9 cellular contexts compared by ENCODE assay signal in the genomic region with DNA sequence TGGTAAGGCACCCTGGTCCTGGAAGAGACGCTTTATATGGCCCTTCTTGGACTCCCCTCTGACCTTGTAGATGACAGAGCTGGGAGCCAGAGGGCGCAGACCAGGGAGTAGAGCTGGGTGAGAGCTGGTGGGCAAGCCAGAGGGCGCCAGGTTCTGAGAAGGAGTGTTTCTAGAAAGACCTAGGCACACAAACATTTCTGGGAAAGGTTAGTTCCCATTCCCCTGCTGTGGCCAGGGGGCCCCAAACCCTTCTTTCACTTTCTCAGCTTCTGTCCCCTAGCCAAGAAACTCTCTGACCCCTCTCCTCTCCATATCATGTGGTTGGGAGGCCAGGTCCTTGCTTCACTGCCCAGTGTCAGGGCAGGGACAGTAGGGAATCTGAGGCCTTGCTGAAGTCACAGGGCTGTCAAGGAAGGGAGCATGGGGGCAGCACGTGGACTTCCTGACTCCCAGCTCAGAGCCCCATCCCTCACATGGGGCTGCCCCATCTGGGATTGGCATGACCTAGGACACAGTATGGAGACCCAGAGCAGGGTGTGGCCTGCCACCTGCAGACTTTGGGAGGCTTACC. TPM values are rescaled to one million over a fixed set of nuclear protein-coding genes. Genes with fewer than 3 reads are reported as not detected.
DNase-seq lines count a peak whose midpoint lies in the region; TF ChIP-seq lines count a peak whose summit lies in the region.
"Had no signal": no experiment of that assay in that cellular context is flagged by ENCODE, and none has a peak within 500 bp of the region (broad histone marks: within the 10 kb centered on the region; RNA-seq: fewer than 3 reads in every experiment).

No MANE protein-coding gene starts in this region.

- H3K4me3 ChIP-seq in adipocyte (ENCODE audit: low read length) = no peak overlapping the region

- H3K9me3 ChIP-seq in KOPT-K1 (ENCODE audit: insufficient read depth, low read length, poor library complexity, severe bottlenecking) (no peaks in the 10 kb centered on the region), adipocyte (ENCODE audit: control insufficient read depth, low read length) (no peaks in the 10 kb centered on the region)

- H3K9ac ChIP-seq in adipocyte (ENCODE audit: low read length) = peak overlapping the region; percentile 6

- no peaks in the 10 kb centered on the region for H3K27me3 ChIP-seq in adipocyte (replicated peaks; ENCODE audit: control insufficient read depth, insufficient read depth, low read length)

- CTCF ChIA-PET in activated CD4-positive, alpha-beta memory T cell treated with anti-CD3 and anti-CD28 coated beads for 36 hours (lab: Charles Lee) = interaction anchor here (0.6 to 14.6 kb wide), 19 partner anchors 8 to 816 kb away, joined by 3 to 908 read pairs (median 4); a partner anchor contains a TSS

- H3K36me3 ChIP-seq in KOPT-K1 (ENCODE audit: insufficient read depth, low read length) = peaks cover 26% of the 10 kb centered on the region
- H3K36me3 ChIP-seq in adipocyte (ENCODE audit: control insufficient read depth, insufficient read depth, low read length, severe bottlenecking) = peaks cover 18% of the 10 kb centered on the region

- peak overlapping the region; percentile 99 for H3K4me3 Mint-ChIP-seq in activated CD4-positive, alpha-beta memory T cell treated with anti-CD3 and anti-CD28 coated beads for 36 hours
- H3K4me3 Mint-ChIP-seq in progenitor cell of endocrine pancreas (ENCODE audit: low read depth) = no peak overlapping the region

- H3K27ac Mint-ChIP-seq in activated CD4-positive, alpha-beta memory T cell treated with anti-CD3 and anti-CD28 coated beads for 36 hours = peak overlapping the region; percentile 95
- H3K27ac Mint-ChIP-seq in progenitor cell of endocrine pancreas = no peak overlapping the region

- intact Hi-C loops in activated CD4-positive, alpha-beta memory T cell treated with anti-CD3 and anti-CD28 coated beads for 36 hours (cut with micrococcal nuclease) = loop anchor here (1.0 to 5.0 kb wide), 6 partner anchors 15 to 812 kb away; a partner anchor contains a TSS

- peaks cover 65% of the 10 kb centered on the region for H3K4me1 Mint-ChIP-seq in activated CD4-positive, alpha-beta memory T cell treated with anti-CD3 and anti-CD28 coated beads for 36 hours (ENCODE audit: low read depth)
- peaks cover 2% of the 10 kb centered on the region for H3K4me1 Mint-ChIP-seq in progenitor cell of endocrine pancreas (ENCODE audit: low read depth)

- peaks cover 21% of the 10 kb centered on the region for H3K4me1 ChIP-seq in adipocyte (ENCODE audit: control insufficient read depth, insufficient read depth, low read length)

- no peak for TF ChIP-seq CTCF in progenitor cell of endocrine pancreas (IDR thresholded peaks at IDR 0.05; ENCODE audit: unreplicated experiment)

- H3K36me3 Mint-ChIP-seq in activated CD4-positive, alpha-beta memory T cell treated with anti-CD3 and anti-CD28 coated beads for 36 hours = peaks cover 75% of the 10 kb centered on the region
- no peaks in the 10 kb centered on the region for H3K36me3 Mint-ChIP-seq in progenitor cell of endocrine pancreas (ENCODE audit: insufficient read depth)

- DNase-seq in activated CD4-positive, alpha-beta memory T cell treated with anti-CD3 and anti-CD28 coated beads for 36 hours = peak; percentile 80
- DNase-seq in adipocyte (ENCODE audit: low read depth) (no peak), NCI-H1417 treated with DMSO at 0.1 percent for 48 hours (lab: John Stamatoyannopoulos, UW) (no peak), progenitor cell of endocrine pancreas (ENCODE audit: low spot score, unreplicated experiment) (no peak), cortex of kidney (lab: John Stamatoyannopoulos, UW) (no peak), COR-L47 (lab: John Stamatoyannopoulos, UW) (no peak)
- peak; percentile 34 to 46 for DNase-seq in stimulated activated CD4-positive, alpha-beta T cell treated with anti-CD3 and anti-CD28 coated beads, Interleukin-4, amount 100 ng/mL, for 4 hours
- DNase-seq: NCI-H774 had no signal

- peak overlapping the region; percentile 100 for H3K27ac ChIP-seq in KOPT-K1 (ENCODE audit: low read depth, low read length, poor library complexity, severe bottlenecking)

- POLR2A ChIA-PET in activated CD4-positive, alpha-beta memory T cell treated with anti-CD3 and anti-CD28 coated beads for 36 hours (lab: Charles Lee) = interaction anchor here (0.6 to 14.0 kb wide), 7 partner anchors 17 to 798 kb away, joined by 3 to 1013 read pairs (median 5); a partner anchor contains a TSS

- no peaks in the 10 kb centered on the region for H3K27me3 Mint-ChIP-seq in activated CD4-positive, alpha-beta memory T cell treated with anti-CD3 and anti-CD28 coated beads for 36 hours
- H3K27me3 Mint-ChIP-seq in progenitor cell of endocrine pancreas = no peaks in the 10 kb centered on the region

- H3K9me3 Mint-ChIP-seq in activated CD4-positive, alpha-beta memory T cell treated with anti-CD3 and anti-CD28 coated beads for 36 hours = no peaks in the 10 kb centered on the region
- no peaks in the 10 kb centered on the region for H3K9me3 Mint-ChIP-seq in progenitor cell of endocrine pancreas (ENCODE audit: low read depth)

RNA-seq across cellular contexts. Expression of a gene that starts 3.6 kb away (rescaled TPM):
- 10 to 100 TPM; 78.7 to 82.6 TPM for total RNA-seq in activated CD4-positive, alpha-beta memory T cell treated with anti-CD3 and anti-CD28 coated beads for 36 hours
- 23.0 and 23.7 TPM in 2 replicates for total RNA-seq in progenitor cell of endocrine pancreas

RNA-seq across cellular contexts. Expression of a gene that starts 5.3 kb away (rescaled TPM):
- 10 to 100 TPM; 16.7 to 17.0 TPM for total RNA-seq in activated CD4-positive, alpha-beta memory T cell treated with anti-CD3 and anti-CD28 coated beads for 36 hours
- 12.0 and 12.5 TPM in 2 replicates for total RNA-seq in progenitor cell of endocrine pancreas

RNA-seq across cellular contexts. Expression of a gene that starts 38.7 kb away (rescaled TPM):
- 100 to 1,000 TPM; 319 TPM for total RNA-seq in activated CD4-positive, alpha-beta memory T cell treated with anti-CD3 and anti-CD28 coated beads for 36 hours
- total RNA-seq in progenitor cell of endocrine pancreas = 4.9 and 5.2 TPM in 2 replicates

RNA-seq across cellular contexts. Expression of a gene that starts 44.1 kb away (rescaled TPM):
- total RNA-seq in activated CD4-positive, alpha-beta memory T cell treated with anti-CD3 and anti-CD28 coated beads for 36 hours = 100 to 1,000 TPM; 186 to 187 TPM
- 40.8 and 42.6 TPM in 2 replicates for total RNA-seq in progenitor cell of endocrine pancreas

Comparison
In these comparisons a context has a peak if more than half of its experiments do, and no peak if none do; other contexts are left out.
1. DNase-seq: peak in activated CD4-positive, alpha-beta memory T cell treated with anti-CD3 and anti-CD28 coated beads for 36 hours (single experiment) and stimulated activated CD4-positive, alpha-beta T cell treated with anti-CD3 and anti-CD28 coated beads, Interleukin-4, amount 100 ng/mL, for 4 hours (2 of 2); none in adipocyte (single experiment), NCI-H1417 treated with DMSO at 0.1 percent for 48 hours (single experiment), progenitor cell of endocrine pancreas (single experiment), cortex of kidney (single experiment) and COR-L47 (single experiment).
2. RNA of a gene that starts 38.7 kb away (total RNA-seq): 319 TPM in activated CD4-positive, alpha-beta memory T cell treated with anti-CD3 and anti-CD28 coated beads for 36 hours; 4.9 to 5.2 TPM in progenitor cell of endocrine pancreas; every median in the first group is over 10 times any median in the second.